In the genomic region with DNA sequence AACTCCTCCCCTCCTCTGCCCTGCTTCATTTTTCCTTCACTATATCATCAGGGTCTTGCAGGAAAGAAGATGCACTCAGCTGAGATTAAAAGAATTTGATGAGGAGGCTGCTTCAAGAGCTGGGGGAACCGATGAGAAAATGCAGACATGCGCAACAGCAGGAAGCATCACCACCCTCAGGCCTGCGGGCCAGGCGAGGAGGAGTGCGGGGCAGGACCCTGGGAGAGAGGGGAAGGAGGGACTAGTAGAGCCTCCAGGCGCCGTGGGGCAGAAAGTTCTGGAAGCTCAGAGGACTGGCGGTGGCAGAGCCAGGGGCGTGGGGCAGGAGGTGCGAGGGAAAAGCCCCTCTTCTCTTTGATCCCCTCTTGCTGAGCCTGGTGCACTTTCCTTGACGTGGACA, we compare ENCODE assay signal across 23 cellular contexts.
DNase-seq lines count a peak whose midpoint lies in the region; ATAC-seq, FAIRE-seq and TF ChIP-seq lines count a peak whose summit lies in the region.
"Had no signal": no experiment of that assay in that cellular context is flagged by ENCODE, and none has a peak within 500 bp of the region (broad histone marks: within the 10 kb centered on the region; RNA-seq: fewer than 3 reads in every experiment).

No MANE protein-coding gene starts in this region.

- no peak overlapping the region for H2BK120ac ChIP-seq in neuronal stem cell (ENCODE audit: low read depth, low read length)

- ATAC-seq in Right ventricle myocardium superior (ENCODE audit: poor library complexity), result no peak
- no peak for ATAC-seq in heart right ventricle
- ATAC-seq in K562, result no peak
- ATAC-seq in HG03354 (IDR thresholded peaks at IDR 0.05; ENCODE audit: poor library complexity, severe bottlenecking, unreplicated experiment), result no peak
- no peak for ATAC-seq in HG02938 (IDR thresholded peaks at IDR 0.05; ENCODE audit: unreplicated experiment)
- no peak for ATAC-seq in GM21576 (IDR thresholded peaks at IDR 0.05; ENCODE audit: unreplicated experiment)

- H3K79me1 ChIP-seq in neuronal stem cell (ENCODE audit: low read depth, low read length), result no peaks in the 10 kb centered on the region

- POLR2A ChIA-PET in K562 (lab: Yijun Ruan, JAX), result interaction anchor here (0.7 to 1.2 kb wide), 2 partner anchors 9 kb away, joined by 3 read pairs; no protein-coding TSS in a partner anchor

- TF ChIP-seq RAD21 in K562 (CRISPR knock-in tag; conservative IDR thresholded peaks at IDR 0.05 in 1 of 2, IDR thresholded peaks at IDR 0.05 in 1 of 2), result no peak

- H3K9me3 ChIP-seq in heart right ventricle (no peaks in the 10 kb centered on the region), K562 (replicated peaks; ENCODE audit: control insufficient read depth, insufficient read depth, low read depth, low read length) (no peaks in the 10 kb centered on the region), neuronal stem cell (replicated peaks in 1 of 2; ENCODE audit: control insufficient read depth in 2 of 2, insufficient read depth in 1 of 2, low read depth in 1 of 2, low read length in 2 of 2) (peaks cover 0 to 1% of the 10 kb centered on the region in 2 donors)
- H3K9me3 ChIP-seq: BLaER1, SJSA1 had no signal

- H2AK5ac ChIP-seq in neuronal stem cell (ENCODE audit: low read depth, low read length), result no peak overlapping the region

- in situ Hi-C loops in K562 (cut with MboI), result no loop called here

- BruUV-seq in K562 (replicated peaks; lab: Mats Ljungman, UMichigan), result no TSS peak

- DNase-seq in Right ventricle myocardium superior (peak; percentile 40), heart right ventricle (no peak), K562 (ENCODE audit: extremely low read depth in 1 of 4, low spot score in 3 of 4) (no peak), neuronal stem cell (ENCODE audit: low spot score) (no peak)
- DNase-seq in stimulated activated naive CD4-positive, alpha-beta T cell treated with Interleukin-2 at 50 U/mL for 16 hours (lab: John Stamatoyannopoulos, UW), result no peak
- DNase-seq: CD4-positive, alpha-beta T cell; DMS153; GF-D8; HFFc6; NCI-H1105; NCI-H146; NCI-H2029 treated with DMSO at 0.1 percent for 48 hours; NCI-H510A treated with DMSO at 0.1 percent for 48 hours; NCI-H774 had no signal

- H3K27ac ChIP-seq in heart right ventricle (no peak overlapping the region), K562 (ENCODE audit: extremely low read depth, low read depth, low read length) (no peak overlapping the region), neuronal stem cell (replicated peaks; ENCODE audit: low read length) (no peak overlapping the region)
- H3K27ac ChIP-seq: 22Rv1, BLaER1, HL-60, KMS-11, SJSA1 had no signal

- H3K4me1 ChIP-seq in heart right ventricle (no peaks in the 10 kb centered on the region), K562 (replicated peaks in 1 of 2; ENCODE audit: control insufficient read depth in 2 of 2, insufficient read depth in 2 of 2, low read length in 2 of 2) (peaks cover 0 to 4% of the 10 kb centered on the region in 2 experiments; a peak in 2 of 5 replicates), neuronal stem cell (ENCODE audit: control insufficient read depth in 2 of 2, insufficient read depth in 1 of 2, low read depth in 1 of 2, low read length in 2 of 2) (peaks cover 0 to 4% of the 10 kb centered on the region in 2 donors)
- H3K4me1 ChIP-seq: BLaER1, SJSA1 had no signal

- H4K20me1 ChIP-seq in K562 (replicated peaks; ENCODE audit: control insufficient read depth, insufficient read depth, low read length), result no peaks in the 10 kb centered on the region
- H4K20me1 ChIP-seq: BLaER1 had no signal

- no peak for TF ChIP-seq POLR2A in K562 (conservative IDR thresholded peaks at IDR 0.05)

- H2AFZ ChIP-seq in K562 (ENCODE audit: low read depth, low read length) (peak overlapping the region; percentile 45), neuronal stem cell (ENCODE audit: low read length) (no peak overlapping the region)

- H3K4me2 ChIP-seq in K562 (ENCODE audit: insufficient read depth, low read length) (peak overlapping the region; percentile 37; the same call in 1 of the 2 replicates), neuronal stem cell (ENCODE audit: insufficient read depth, low read length, poor library complexity, severe bottlenecking) (no peak overlapping the region)
- H3K4me2 ChIP-seq: BLaER1, KMS-11 had no signal

- H3K14ac ChIP-seq in neuronal stem cell (ENCODE audit: low read length), result no peak overlapping the region

- no peak overlapping the region for H4K91ac ChIP-seq in neuronal stem cell (ENCODE audit: low read depth, low read length, poor library complexity)

- H3K9ac ChIP-seq in K562 (ENCODE audit: insufficient read depth in 1 of 2, low read depth in 2 of 2, low read length in 2 of 2) (no peak overlapping the region), neuronal stem cell (ENCODE audit: low read depth, low read length, poor library complexity) (no peak overlapping the region)
- H3K9ac ChIP-seq: BLaER1, KMS-11 had no signal

- H3K79me2 ChIP-seq in K562 (ENCODE audit: control insufficient read depth, insufficient read depth, low read length), result no peaks in the 10 kb centered on the region

- no peaks in the 10 kb centered on the region for H3K9me1 ChIP-seq in K562 (ENCODE audit: control insufficient read depth, insufficient read depth, low read length)

- H2BK5ac ChIP-seq in neuronal stem cell (ENCODE audit: low read length), result no peak overlapping the region

- H3K27me3 ChIP-seq in heart right ventricle, result no peaks in the 10 kb centered on the region
- no peaks in the 10 kb centered on the region for H3K27me3 ChIP-seq in K562 (ENCODE audit: control insufficient read depth in 2 of 2, insufficient read depth in 2 of 2, low read length in 2 of 2)
- no peaks in the 10 kb centered on the region for H3K27me3 ChIP-seq in neuronal stem cell (ENCODE audit: control insufficient read depth in 3 of 3, insufficient read depth in 3 of 3, low read depth in 1 of 3, low read length in 3 of 3)
- H3K27me3 ChIP-seq: BLaER1, SJSA1 had no signal

- no peak overlapping the region for H2BK12ac ChIP-seq in neuronal stem cell (ENCODE audit: low read length)

- no peak overlapping the region for H2BK15ac ChIP-seq in neuronal stem cell (ENCODE audit: low read length)

- peak overlapping the region; percentile 32 for H3K18ac ChIP-seq in neuronal stem cell (ENCODE audit: low read length)

- 92 to 98% methylated on average over 11 of the region's 11 CpGs for WGBS in heart right ventricle, 2 donors
- WGBS in K562 (ENCODE audit: insufficient coverage, low coverage, missing lambda C conversion rate), result 34% methylated on average over 7 of the region's 11 CpGs
- no CpG with 5 or more reads among the region's 11 CpGs for WGBS in neuronal stem cell (ENCODE audit: extremely low coverage in 2 of 2, insufficient read length in 2 of 2, insufficient replicate concordance in 1 of 2), 2 donors

- no peaks in the 10 kb centered on the region for H3K36me3 ChIP-seq in heart right ventricle
- H3K36me3 ChIP-seq in K562 (ENCODE audit: control insufficient read depth, insufficient read depth, low read length), result no peaks in the 10 kb centered on the region
- H3K36me3 ChIP-seq in neuronal stem cell (replicated peaks in 1 of 2; ENCODE audit: control insufficient read depth in 2 of 2, insufficient read depth in 2 of 2, low read length in 2 of 2), result no peaks in the 10 kb centered on the region
- H3K36me3 ChIP-seq: BLaER1, SJSA1 had no signal

- FAIRE-seq in K562 (lab: Jason Lieb, UNC), result no peak
- FAIRE-seq: RCC 7860 had no signal

- H4K8ac ChIP-seq in neuronal stem cell (ENCODE audit: low read depth, low read length), result no peak overlapping the region

- H3K4ac ChIP-seq in neuronal stem cell (ENCODE audit: low read length), result no peak overlapping the region

- TF ChIP-seq CTCF in heart right ventricle (IDR thresholded peaks at IDR 0.05) (no peak), K562 (IDR thresholded peaks at IDR 0.05 in 2 of 3, conservative IDR thresholded peaks at IDR 0.05 in 1 of 3; ENCODE audit: insufficient read depth in 2 of 3, low read depth in 1 of 3, low read length in 3 of 3) (no peak)

- H3K4me3 ChIP-seq in heart right ventricle, result no peak overlapping the region
- no peak overlapping the region for H3K4me3 ChIP-seq in K562
- H3K4me3 ChIP-seq in neuronal stem cell (ENCODE audit: low read length in 2 of 2), result no peak overlapping the region
- H3K4me3 ChIP-seq: BLaER1, SJSA1 had no signal

- no peak overlapping the region for H3K23ac ChIP-seq in neuronal stem cell (ENCODE audit: low read depth, low read length, poor library complexity)

- intact Hi-C loops in Right ventricle myocardium superior (cut with DNase I), result no loop called here
- intact Hi-C loops in heart right ventricle (cut with DNase I), result no loop called here
- intact Hi-C loops in K562 (cut with micrococcal nuclease), result no loop called here

- TF ChIP-seq EP300 in K562 (IDR thresholded peaks at IDR 0.05; ENCODE audit: low read length), result no peak

- CTCF ChIA-PET in K562 (lab: Yijun Ruan, JAX; ENCODE audit: low intra/inter-chr PET ratio), result no interaction called here

TF ChIP-seq in K562, 482 proteins besides CTCF, POLR2A, EP300 and RAD21:
- TF ChIP-seq NRF1 (conservative IDR thresholded peaks at IDR 0.05 in 1 of 2, IDR thresholded peaks at IDR 0.05 in 1 of 2) (peak; percentile 67 to 69), NCOA2 (IDR thresholded peaks at IDR 0.05; ENCODE audit: partially characterized antibody in 2 of 2) (no peak)
